14 cellular contexts compared by ENCODE assay signal in genomic region chr12:68614772-68615171, GRCh38. TPM values are rescaled to one million over a fixed set of nuclear protein-coding genes. Genes with fewer than 3 reads are reported as not detected.
DNase-seq lines count a peak whose midpoint lies in the region; ATAC-seq and TF ChIP-seq lines count a peak whose summit lies in the region.
"Had no signal": no experiment of that assay in that cellular context is flagged by ENCODE, and none has a peak within 500 bp of the region (broad histone marks: within the 10 kb centered on the region; RNA-seq: fewer than 3 reads in every experiment).

No MANE protein-coding gene starts in this region.

- POLR2A ChIA-PET in SK-N-SH (lab: Yijun Ruan, JAX): no interaction called here

- 88% methylated on average over 2 of the region's 2 CpGs for WGBS in SK-N-SH (ENCODE audit: low lambda C conversion rate)

- H4K20me1 ChIP-seq in SK-N-SH (ENCODE audit: insufficient read depth) (peaks cover 80% of the 10 kb centered on the region), SU-DHL-6 (ENCODE audit: low read depth, low read length) (peaks cover 45% of the 10 kb centered on the region)

- no peak overlapping the region for H3K9ac ChIP-seq in SK-N-SH
- H3K9ac ChIP-seq in SU-DHL-6 (ENCODE audit: low read length): peak overlapping the region; percentile 91

- in situ Hi-C loops in gastrocnemius medialis (cut with MboI; ENCODE audit: low sequenced_read_pairs in 4 of 4): loop anchor here in 1 of 4 donors (10.0 kb wide), 1 partner anchor 250 kb away; no protein-coding TSS in a partner anchor

- H3F3A ChIP-seq in SK-N-SH (replicated peaks; ENCODE audit: insufficient read depth): peaks cover 40% of the 10 kb centered on the region
- peaks cover 20% of the 10 kb centered on the region for H3F3A ChIP-seq in SU-DHL-6 (ENCODE audit: insufficient read depth)

- no peak overlapping the region for H2AFZ ChIP-seq in SK-N-SH (ENCODE audit: low read depth)
- H2AFZ ChIP-seq in SU-DHL-6 (ENCODE audit: low read depth, low read length, severe bottlenecking): no peak overlapping the region

- H3K27ac ChIP-seq in SK-N-SH (ENCODE audit: low read depth in 2 of 2, low read length in 1 of 2): 0 out of 4 replicates have a peak overlapping the region, but pooled peaks of 1 of the 2 experiments have one; percentile 17
- H3K27ac ChIP-seq in SU-DHL-6 (ENCODE audit: low read depth, low read length): no peak overlapping the region
- peak overlapping the region; percentile 26 for H3K27ac ChIP-seq in epithelial cell of prostate
- H3K27ac ChIP-seq in gastrocnemius medialis: peak overlapping the region in 3 of 4 donors; percentile 34 to 98 (median 97)
- H3K27ac ChIP-seq: 22Rv1, cardiac muscle cell had no signal

- H3K9me3 ChIP-seq in SK-N-SH: no peaks in the 10 kb centered on the region
- H3K9me3 ChIP-seq in SU-DHL-6 (ENCODE audit: insufficient read depth, low read length): no peaks in the 10 kb centered on the region
- H3K9me3 ChIP-seq in gastrocnemius medialis: no peaks in the 10 kb centered on the region

- intact Hi-C loops in gastrocnemius medialis (cut with DNase I; ENCODE audit: low total_unique reads): loop anchor here (5.0 kb wide), 1 partner anchor 193 kb away; the partner anchor contains the start of gene MDM2

- DNase-seq in SK-N-SH (no peak), epithelial cell of prostate (ENCODE audit: low read depth, low spot score) (no peak), gastrocnemius medialis (no peak)
- DNase-seq in stimulated activated CD4-positive, alpha-beta T cell treated with anti-CD3 and anti-CD28 coated beads, Interleukin-4, amount 100 ng/mL, for 1 hour: no peak
- DNase-seq: activated CD4-positive, alpha-beta T cell treated with anti-CD3 and anti-CD28 coated beads, Interleukin-2, amount 50 U/mL, for 1 hour; H9; NCI-H1417; stimulated activated CD4-positive, alpha-beta T cell treated with anti-CD3 and anti-CD28 coated beads, Interleukin-1b, Interleukin-23, amount 100 ng/mL, for 48 hours had no signal

- TF ChIP-seq EP300 in SK-N-SH (IDR thresholded peaks at IDR 0.05; ENCODE audit: borderline replicate concordance in 1 of 2, low read depth in 1 of 2, low read length in 1 of 2): no peak

- H3K4me2 ChIP-seq in SK-N-SH (peak overlapping the region; percentile 74), SU-DHL-6 (ENCODE audit: low read depth, low read length, poor library complexity, severe bottlenecking) (peak overlapping the region; percentile 95)

- CTCF ChIA-PET in SK-N-SH (lab: Yijun Ruan, JAX): interaction anchor here (1.0 kb wide), 1 partner anchor 8 kb away, joined by 3 read pairs; no protein-coding TSS in a partner anchor

- no peak for TF ChIP-seq RAD21 in SK-N-SH (IDR thresholded peaks at IDR 0.05; ENCODE audit: low read length)

- no peaks in the 10 kb centered on the region for H3K9me2 ChIP-seq in SK-N-SH
- no peaks in the 10 kb centered on the region for H3K9me2 ChIP-seq in SU-DHL-6 (replicated peaks; ENCODE audit: insufficient read depth, low read length)

- no peaks in the 10 kb centered on the region for H3K27me3 ChIP-seq in SK-N-SH (ENCODE audit: insufficient read depth)
- H3K27me3 ChIP-seq in SU-DHL-6 (ENCODE audit: low read length): no peaks in the 10 kb centered on the region
- H3K27me3 ChIP-seq in gastrocnemius medialis: no peaks in the 10 kb centered on the region
- H3K27me3 ChIP-seq: cardiac muscle cell had no signal

- ATAC-seq in SK-N-SH treated with all-trans-retinoic acid at 6 μM for 48 hours (no peak), gastrocnemius medialis (no peak), HG02642 (IDR thresholded peaks at IDR 0.05; ENCODE audit: poor library complexity, unreplicated experiment) (no peak), GM21526 (IDR thresholded peaks at IDR 0.05; ENCODE audit: low FRiP score, unreplicated experiment) (no peak)

- H3K79me2 ChIP-seq in SK-N-SH (ENCODE audit: insufficient read depth) (peaks cover 86% of the 10 kb centered on the region), SU-DHL-6 (ENCODE audit: insufficient read depth, low read length) (peaks cover 86% of the 10 kb centered on the region)

- H3K4me3 ChIP-seq in SK-N-SH (ENCODE audit: low read depth in 2 of 2, low read length in 1 of 2): no peak overlapping the region
- H3K4me3 ChIP-seq in SU-DHL-6 (ENCODE audit: insufficient read depth, low read length, poor library complexity, severe bottlenecking): no peak overlapping the region
- peak overlapping the region in 1 of 4 donors; percentile 8 for H3K4me3 ChIP-seq in gastrocnemius medialis
- H3K4me3 ChIP-seq: cardiac muscle cell had no signal

- TF ChIP-seq POLR2A in gastrocnemius medialis (IDR thresholded peaks at IDR 0.05): no peak

- H3K4me1 ChIP-seq in SK-N-SH (ENCODE audit: control insufficient read depth in 1 of 2, insufficient read depth in 2 of 2, low read depth in 1 of 2, low read length in 1 of 2) (peaks cover 8 to 23% of the 10 kb centered on the region in 2 experiments; a peak in 3 of 4 replicates), gastrocnemius medialis (peaks cover 61 to 72% of the 10 kb centered on the region in 2 donors)

- H3K36me3 ChIP-seq in SK-N-SH (replicated peaks in 1 of 2; ENCODE audit: control insufficient read depth in 1 of 2, insufficient read depth in 2 of 2, low read length in 1 of 2): peaks cover 3 to 5% of the 10 kb centered on the region in 2 experiments
- H3K36me3 ChIP-seq in SU-DHL-6 (ENCODE audit: low read length): no peaks in the 10 kb centered on the region
- no peaks in the 10 kb centered on the region for H3K36me3 ChIP-seq in gastrocnemius medialis
- H3K36me3 ChIP-seq: cardiac muscle cell had no signal

- TF ChIP-seq CTCF in SK-N-SH (IDR thresholded peaks at IDR 0.05): no peak
- no peak for TF ChIP-seq CTCF in SU-DHL-6 (IDR thresholded peaks at IDR 0.05; ENCODE audit: insufficient read depth, low read length, poor library complexity, severe bottlenecking)
- TF ChIP-seq CTCF in gastrocnemius medialis (IDR thresholded peaks at IDR 0.05 in 4 of 5, conservative IDR thresholded peaks at IDR 0.05 in 1 of 5): no peak

TF ChIP-seq in SK-N-SH, 30 proteins besides CTCF, POLR2A, EP300 and RAD21 (continues in another document):
- TF ChIP-seq TAF1 (IDR thresholded peaks at IDR 0.05; ENCODE audit: borderline replicate concordance, low read depth, low read length) (no peak), NRF1 (IDR thresholded peaks at IDR 0.05; ENCODE audit: low read depth, low read length) (no peak), RXRA (IDR thresholded peaks at IDR 0.05; ENCODE audit: borderline replicate concordance, low read depth) (no peak), RCOR1 (IDR thresholded peaks at IDR 0.05; ENCODE audit: low read length) (no peak), POLR2AphosphoS5 (IDR thresholded peaks at IDR 0.05; ENCODE audit: low read depth, low read length) (no peak), RFX5 (IDR thresholded peaks at IDR 0.05; ENCODE audit: low read length) (no peak), YY1 (IDR thresholded peaks at IDR 0.05; ENCODE audit: low read depth) (no peak), CHD2 (IDR thresholded peaks at IDR 0.05; ENCODE audit: low read length, partially characterized antibody) (no peak), MXI1 (IDR thresholded peaks at IDR 0.05; ENCODE audit: low read depth, low read length) (no peak), USF1 (IDR thresholded peaks at IDR 0.05; ENCODE audit: borderline replicate concordance, low read depth) (no peak), MEF2A (IDR thresholded peaks at IDR 0.05; ENCODE audit: borderline replicate concordance, low read depth) (no peak)

TF ChIP-seq in SK-N-SH treated with all-trans-retinoic acid at 6 μM for 48 hours, 23 proteins besides CTCF, POLR2A, EP300 and RAD21 (continues in another document):
- TF ChIP-seq ZFP30 (CRISPR knock-in tag; IDR thresholded peaks at IDR 0.05) (no peak), TOX (CRISPR knock-in tag; IDR thresholded peaks at IDR 0.05; ENCODE audit: borderline replicate concordance) (no peak), CSRNP3 (CRISPR knock-in tag; IDR thresholded peaks at IDR 0.05) (no peak), ZNF8 (CRISPR knock-in tag; IDR thresholded peaks at IDR 0.05) (no peak), GLIS3 (CRISPR knock-in tag; IDR thresholded peaks at IDR 0.05) (no peak), OSR1 (CRISPR knock-in tag; IDR thresholded peaks at IDR 0.05) (no peak), ZNF70 (CRISPR knock-in tag; IDR thresholded peaks at IDR 0.05) (no peak), ZNF565 (CRISPR knock-in tag; conservative IDR thresholded peaks at IDR 0.05; ENCODE audit: low read depth) (no peak), RARB (CRISPR knock-in tag; IDR thresholded peaks at IDR 0.05) (no peak), BACH2 (CRISPR knock-in tag; IDR thresholded peaks at IDR 0.05; ENCODE audit: borderline replicate concordance) (no peak), PATZ1 (CRISPR knock-in tag; IDR thresholded peaks at IDR 0.05; ENCODE audit: borderline replicate concordance) (no peak)

RNA-seq across cellular contexts. Expression of gene RAP1B, which starts 4.1 kb away (rescaled TPM):
- 128 and 140 TPM in 2 replicates for polyA plus RNA-seq in SK-N-SH (2012; rRNA removed)
- 185 and 241 TPM in 2 replicates for polyA plus RNA-seq in SK-N-SH (2012; cell fraction: cytosol; rRNA removed)
- 44.7 and 80.8 TPM in 2 replicates for polyA plus RNA-seq in SK-N-SH (2012; cell fraction: nucleus; rRNA removed)
- 10 to 100 TPM; 58.4 to 93.8 (median 71.9) TPM for total RNA-seq in gastrocnemius medialis
